Comparison of ENCODE assay signal across 1 cellular context in genomic region chr7:92695308-92696261, GRCh38.
A peak's percentile ranks its signal among the peaks of the same experiment; 100 is the strongest.
TF ChIP-seq lines count a peak whose summit lies in the region.

No MANE protein-coding gene starts in this region.

TF ChIP-seq in HepG2, 621 proteins besides CTCF, POLR2A, EP300 and RAD21 (continued from another document and continues in another):
- TF ChIP-seq ARID4A (CRISPR knock-in tag; IDR thresholded peaks at IDR 0.05; ENCODE audit: borderline replicate concordance) (peak; percentile 88), PATZ1 (CRISPR knock-in tag; IDR thresholded peaks at IDR 0.05) (peak; percentile 94), ZNF646 (CRISPR knock-in tag; IDR thresholded peaks at IDR 0.05) (peak; percentile 39; the same call in 1 of the 2 replicates), TP53 (CRISPR knock-in tag; conservative IDR thresholded peaks at IDR 0.05) (0 out of 2 replicates have a peak, but pooled peaks have one; percentile 47), MAFK (conservative IDR thresholded peaks at IDR 0.05 in 1 of 2, IDR thresholded peaks at IDR 0.05 in 1 of 2; ENCODE audit: low read length in 2 of 2) (0 out of 4 replicates have a peak, but pooled peaks of 1 of the 2 experiments have one; percentile 0), ZNF784 (CRISPR knock-in tag; IDR thresholded peaks at IDR 0.05; ENCODE audit: borderline replicate concordance) (no peak), MLX (CRISPR knock-in tag; IDR thresholded peaks at IDR 0.05) (peak; percentile 7), KMT2A (CRISPR knock-in tag; IDR thresholded peaks at IDR 0.05) (peak; percentile 77), POLR2G (IDR thresholded peaks at IDR 0.05; ENCODE audit: low read depth, low read length) (peak; percentile 68), TFAP4 (IDR thresholded peaks at IDR 0.05; ENCODE audit: borderline replicate concordance, low read depth) (peak; percentile 41; the same call in 1 of the 2 replicates), NR2F1 (CRISPR knock-in tag; IDR thresholded peaks at IDR 0.05) (peak; percentile 63 to 65), HBP1 (CRISPR knock-in tag; IDR thresholded peaks at IDR 0.05; ENCODE audit: low read depth) (0 out of 2 replicates have a peak, but pooled peaks have one; percentile 49), TFDP2 (CRISPR knock-in tag; IDR thresholded peaks at IDR 0.05) (no peak), MTA3 (CRISPR knock-in tag; IDR thresholded peaks at IDR 0.05) (no peak), LRRFIP1 (CRISPR knock-in tag; conservative IDR thresholded peaks at IDR 0.05) (no peak), RFXAP (CRISPR knock-in tag; IDR thresholded peaks at IDR 0.05; ENCODE audit: borderline replicate concordance) (peak; percentile 91), CHCHD3 (CRISPR knock-in tag; IDR thresholded peaks at IDR 0.05) (no peak), ZNF790 (CRISPR knock-in tag; IDR thresholded peaks at IDR 0.05; ENCODE audit: borderline replicate concordance) (peak; percentile 78; the same call in 1 of the 2 replicates), ZNF800 (CRISPR knock-in tag; IDR thresholded peaks at IDR 0.05) (no peak), PHF21A (CRISPR knock-in tag; IDR thresholded peaks at IDR 0.05) (peak; percentile 97), ZNF644 (CRISPR knock-in tag; IDR thresholded peaks at IDR 0.05; ENCODE audit: low read depth) (peak; percentile 61), ZNF564 (CRISPR knock-in tag; IDR thresholded peaks at IDR 0.05) (peak; percentile 33; the same call in 1 of the 2 replicates), MIER3 (CRISPR knock-in tag; IDR thresholded peaks at IDR 0.05; ENCODE audit: borderline replicate concordance) (peak; percentile 91)
